1 cellular context compared by ENCODE assay signal in the genomic region with DNA sequence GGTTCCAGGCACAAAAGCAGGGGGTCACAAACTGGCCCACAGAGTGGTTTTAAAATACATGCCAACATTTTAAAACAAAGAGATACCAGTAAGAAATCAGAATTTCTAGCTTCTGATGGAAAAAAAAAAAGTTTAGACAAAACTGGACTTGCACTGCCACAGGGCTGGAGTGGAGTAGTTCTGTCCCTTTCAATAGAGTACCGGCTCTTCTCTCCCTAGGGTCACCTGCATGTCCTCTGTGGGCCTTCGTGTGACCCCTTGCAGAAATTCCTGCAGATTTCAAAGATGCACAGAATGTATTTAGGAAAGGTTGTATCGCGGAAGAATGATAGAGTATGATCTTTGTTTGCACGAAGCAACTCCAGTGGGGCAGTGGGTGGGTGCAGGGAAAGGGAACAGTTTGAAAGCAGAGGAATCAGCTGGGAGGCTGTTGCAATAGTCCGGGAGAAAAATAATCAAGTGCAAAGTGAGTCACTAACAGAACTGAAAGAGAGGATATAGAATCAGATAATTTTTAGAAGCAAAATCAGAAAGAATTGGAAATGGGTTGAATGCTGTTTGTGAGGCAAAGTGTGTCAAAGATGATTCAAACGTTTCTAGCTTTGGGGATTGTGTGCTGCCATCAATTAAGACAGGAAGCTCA.
TF ChIP-seq lines count a peak whose summit lies in the region.

No MANE protein-coding gene starts in this region.

TF ChIP-seq in SK-N-SH, 30 proteins besides CTCF, POLR2A, EP300 and RAD21 (continued from another document):
- TF ChIP-seq SMC3 (IDR thresholded peaks at IDR 0.05; ENCODE audit: low read depth, low read length) (no peak), TCF12 (IDR thresholded peaks at IDR 0.05) (no peak), ELF1 (IDR thresholded peaks at IDR 0.05) (no peak), YY1 (IDR thresholded peaks at IDR 0.05; ENCODE audit: low read depth) (no peak)
- TF ChIP-seq, protein P1, sequence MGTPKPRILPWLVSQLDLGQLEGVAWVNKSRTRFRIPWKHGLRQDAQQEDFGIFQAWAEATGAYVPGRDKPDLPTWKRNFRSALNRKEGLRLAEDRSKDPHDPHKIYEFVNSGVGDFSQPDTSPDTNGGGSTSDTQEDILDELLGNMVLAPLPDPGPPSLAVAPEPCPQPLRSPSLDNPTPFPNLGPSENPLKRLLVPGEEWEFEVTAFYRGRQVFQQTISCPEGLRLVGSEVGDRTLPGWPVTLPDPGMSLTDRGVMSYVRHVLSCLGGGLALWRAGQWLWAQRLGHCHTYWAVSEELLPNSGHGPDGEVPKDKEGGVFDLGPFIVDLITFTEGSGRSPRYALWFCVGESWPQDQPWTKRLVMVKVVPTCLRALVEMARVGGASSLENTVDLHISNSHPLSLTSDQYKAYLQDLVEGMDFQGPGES (IDR thresholded peaks at IDR 0.05; ENCODE audit: low read depth, low read length) = no peak
TF ChIP-seq in SK-N-SH: peak in this region for 0.
